In genomic region chr15:66838202-66838601, GRCh38 we compare ENCODE assay signal across 16 cellular contexts.
DNase-seq lines count a peak whose midpoint lies in the region; ATAC-seq and TF ChIP-seq lines count a peak whose summit lies in the region.
"Had no signal": no experiment of that assay in that cellular context is flagged by ENCODE, and none has a peak within 500 bp of the region (broad histone marks: within the 10 kb centered on the region; RNA-seq: fewer than 3 reads in every experiment).

No MANE protein-coding gene starts in this region.

- H3K9me3 ChIP-seq in cardiac muscle cell (ENCODE audit: low read depth) (no peaks in the 10 kb centered on the region), lower lobe of right lung (no peaks in the 10 kb centered on the region), osteoblast (ENCODE audit: low read depth, low read length) (no peaks in the 10 kb centered on the region)
- H3K9me3 ChIP-seq: A549 had no signal

- no peaks in the 10 kb centered on the region for H3K36me3 ChIP-seq in cardiac muscle cell
- H3K36me3 ChIP-seq in lower lobe of right lung: no peaks in the 10 kb centered on the region
- H3K36me3 ChIP-seq in osteoblast (ENCODE audit: insufficient read depth, low read length): no peaks in the 10 kb centered on the region

- H3K4me3 ChIP-seq in cardiac muscle cell: no peak overlapping the region
- no peak overlapping the region for H3K4me3 ChIP-seq in lower lobe of right lung
- no peak overlapping the region for H3K4me3 ChIP-seq in osteoblast (ENCODE audit: insufficient read depth, low read length)
- H3K4me3 ChIP-seq in coronary artery: no peak overlapping the region
- H3K4me3 ChIP-seq: A549, GM23338 had no signal

- no peak overlapping the region for H3K4me2 ChIP-seq in osteoblast (ENCODE audit: insufficient read depth, low read length)
- H3K4me2 ChIP-seq: A549, GM23338 had no signal

- no peak for DNase-seq in cardiac muscle cell (ENCODE audit: low read depth in 1 of 2, low spot score in 1 of 2)
- DNase-seq in left cardiac atrium: no peak
- peak; percentile 34 for DNase-seq in lower lobe of right lung
- no peak for DNase-seq in osteoblast (ENCODE audit: insufficient read length, low spot score, missing footprints)
- DNase-seq in coronary artery (ENCODE audit: low spot score): no peak
- DNase-seq in stimulated activated naive CD4-positive, alpha-beta T cell treated with Interleukin-2 at 50 U/mL for 16 hours (lab: John Stamatoyannopoulos, UW): no peak
- DNase-seq: CD4-positive, alpha-beta T cell; DMS153; DMS79; GDM1 had no signal

- H2AFZ ChIP-seq in osteoblast (ENCODE audit: low read length): peak overlapping the region; percentile 8
- H2AFZ ChIP-seq: GM23338 had no signal

- H3K79me2 ChIP-seq in osteoblast (ENCODE audit: insufficient read depth, low read length): peaks cover 2% of the 10 kb centered on the region

- intact Hi-C loops in left cardiac atrium (cut with DNase I) (no loop called here), lower lobe of right lung (cut with DNase I) (no loop called here)

- no peaks in the 10 kb centered on the region for H4K20me1 ChIP-seq in osteoblast (ENCODE audit: insufficient read depth, low read length)

- no peak for TF ChIP-seq CTCF in cardiac muscle cell (IDR thresholded peaks at IDR 0.05; ENCODE audit: low read depth, low read length)
- no peak for TF ChIP-seq CTCF in lower lobe of right lung (IDR thresholded peaks at IDR 0.05)
- TF ChIP-seq CTCF in osteoblast (IDR thresholded peaks at IDR 0.05; ENCODE audit: extremely low read depth, low read depth, low read length): no peak
- no peak for TF ChIP-seq CTCF in coronary artery (IDR thresholded peaks at IDR 0.05)

- H3K27ac ChIP-seq in cardiac muscle cell: peak overlapping the region; percentile 16
- no peak overlapping the region for H3K27ac ChIP-seq in lower lobe of right lung
- H3K27ac ChIP-seq in osteoblast (ENCODE audit: low read depth, low read length): no peak overlapping the region
- no peak overlapping the region for H3K27ac ChIP-seq in coronary artery
- H3K27ac ChIP-seq: 22Rv1, C4-2B, HL-60 had no signal

- H3K27me3 ChIP-seq in cardiac muscle cell (no peaks in the 10 kb centered on the region), lower lobe of right lung (ENCODE audit: low read depth) (no peaks in the 10 kb centered on the region), osteoblast (ENCODE audit: insufficient read depth, low read length) (no peaks in the 10 kb centered on the region)

- peaks cover 31% of the 10 kb centered on the region for H3K4me1 ChIP-seq in cardiac muscle cell (ENCODE audit: low read depth)
- peaks cover 52% of the 10 kb centered on the region for H3K4me1 ChIP-seq in lower lobe of right lung
- peaks cover 43% of the 10 kb centered on the region for H3K4me1 ChIP-seq in osteoblast (ENCODE audit: insufficient read depth, low read length)

- ATAC-seq in left cardiac atrium (no peak), lower lobe of right lung (no peak), HG02870 (IDR thresholded peaks at IDR 0.05; ENCODE audit: unreplicated experiment) (no peak)
